13 cellular contexts compared by ENCODE assay signal in the genomic region with DNA sequence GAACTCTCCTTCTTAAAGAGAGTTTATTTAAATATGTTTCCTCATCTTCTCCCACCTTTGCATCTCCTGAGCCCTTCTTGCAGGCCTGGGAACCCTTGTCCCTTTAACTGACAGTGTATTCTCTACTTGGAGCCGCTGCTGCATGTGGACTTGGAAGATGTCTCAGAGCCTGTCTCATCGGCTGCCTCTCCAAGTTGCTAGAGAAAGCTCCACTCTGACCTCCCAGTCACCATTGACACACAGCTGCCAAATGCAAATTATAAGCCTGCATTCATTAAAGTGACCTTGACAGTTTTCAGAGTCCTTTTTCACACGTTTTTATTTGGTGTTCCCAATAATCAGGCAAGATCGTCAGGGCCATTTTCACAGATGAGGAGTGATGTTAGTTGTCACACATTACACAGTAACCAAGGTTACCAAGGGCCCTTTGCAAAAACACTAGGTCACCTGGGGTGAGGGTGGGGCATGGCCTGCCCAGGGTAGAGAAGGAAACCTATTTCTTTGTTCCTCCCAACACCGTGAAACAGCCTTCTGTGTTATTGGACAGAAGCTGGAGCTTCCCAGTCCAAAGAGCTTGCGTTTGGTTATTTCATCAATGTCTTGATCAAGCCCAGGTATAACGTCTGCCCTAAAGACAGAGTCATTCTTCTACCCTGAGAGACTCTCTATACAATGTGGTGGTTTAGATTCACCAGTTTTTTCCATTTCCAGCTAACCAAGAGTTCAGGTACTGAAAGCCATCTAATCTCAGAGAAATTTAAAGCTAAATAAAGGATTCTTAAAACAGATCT.
A peak's percentile ranks its signal among the peaks of the same experiment; 100 is the strongest.
DNase-seq lines count a peak whose midpoint lies in the region; ATAC-seq and TF ChIP-seq lines count a peak whose summit lies in the region.
"Had no signal": no experiment of that assay in that cellular context is flagged by ENCODE, and none has a peak within 500 bp of the region (broad histone marks: within the 10 kb centered on the region; RNA-seq: fewer than 3 reads in every experiment).

No MANE protein-coding gene starts in this region.

- H3K4me3 ChIP-seq in mesenchymal stem cell (ENCODE audit: insufficient read depth in 1 of 2, low read depth in 1 of 2, low read length in 2 of 2) (peak overlapping the region in 1 of 2 experiments; percentile 71), thyroid gland (replicated peaks in 1 of 3) (no peak overlapping the region)
- H3K4me3 ChIP-seq: suprapubic skin had no signal

- peaks cover 40% of the 10 kb centered on the region for H3K79me1 ChIP-seq in mesenchymal stem cell (replicated peaks; ENCODE audit: low read length, poor library complexity, severe bottlenecking)

- H3K4me3 Mint-ChIP-seq in activated CD8-positive, alpha-beta memory T cell treated with anti-CD3 and anti-CD28 coated beads, Interleukin-2, amount 10 ng/mL, durations not matched to agents 7 days and 5 days = no peak overlapping the region
- H3K4me3 Mint-ChIP-seq in activated T-helper 17 cell treated with anti-CD3 and anti-CD28 coated beads, Interleukin-2, amount 50 U/mL, for 72 hours = peak overlapping the region; percentile 33

- 76% methylated on average over 6 of the region's 7 CpGs for WGBS in mesenchymal stem cell
- 62 to 67% methylated on average over 7 of the region's 7 CpGs for WGBS in thyroid gland, 2 donors

- H4K91ac ChIP-seq in mesenchymal stem cell (ENCODE audit: low read length) = no peak overlapping the region

- H2AFZ ChIP-seq in mesenchymal stem cell (ENCODE audit: low read depth, low read length) = no peak overlapping the region

- CTCF ChIA-PET in activated CD8-positive, alpha-beta memory T cell treated with anti-CD3 and anti-CD28 coated beads, Interleukin-2, amount 10 ng/mL, durations not matched to agents 7 days and 5 days (lab: Charles Lee) = interaction anchor here (2.1 kb wide), 1 partner anchor 15 kb away, joined by 5 read pairs; no protein-coding TSS in a partner anchor

- H3K27ac ChIP-seq in mesenchymal stem cell (ENCODE audit: low read length, poor library complexity, severe bottlenecking) = no peak overlapping the region
- H3K27ac ChIP-seq in thyroid gland = peak overlapping the region in 2 of 3 donors; percentile 51 to 68
- H3K27ac ChIP-seq: suprapubic skin had no signal

- H3K4me1 ChIP-seq in mesenchymal stem cell (ENCODE audit: control insufficient read depth, insufficient read depth, low read depth, low read length) (peaks cover 5% of the 10 kb centered on the region), thyroid gland (peaks cover 11 to 22% of the 10 kb centered on the region in 2 donors)
- H3K4me1 ChIP-seq: BE2C, suprapubic skin had no signal

- no peak overlapping the region for H2BK5ac ChIP-seq in mesenchymal stem cell (ENCODE audit: low read depth, low read length, poor library complexity, severe bottlenecking)

- H3K27ac Mint-ChIP-seq in activated CD8-positive, alpha-beta memory T cell treated with anti-CD3 and anti-CD28 coated beads, Interleukin-2, amount 10 ng/mL, durations not matched to agents 7 days and 5 days = peak overlapping the region; percentile 6
- peak overlapping the region; percentile 81 for H3K27ac Mint-ChIP-seq in activated T-helper 17 cell treated with anti-CD3 and anti-CD28 coated beads, Interleukin-2, amount 50 U/mL, for 72 hours

- no peak overlapping the region for H3K4me2 ChIP-seq in mesenchymal stem cell (ENCODE audit: low read length, poor library complexity, severe bottlenecking)

- H3K27me3 ChIP-seq in mesenchymal stem cell (ENCODE audit: control insufficient read depth in 1 of 2, insufficient read depth in 1 of 2, low read length in 2 of 2) = no peaks in the 10 kb centered on the region
- no peaks in the 10 kb centered on the region for H3K27me3 ChIP-seq in thyroid gland
- H3K27me3 ChIP-seq: BE2C, suprapubic skin had no signal

- no peak for TF ChIP-seq POLR2A in thyroid gland (IDR thresholded peaks at IDR 0.05)

- peak overlapping the region; percentile 55 for H2AK5ac ChIP-seq in mesenchymal stem cell (ENCODE audit: low read length, severe bottlenecking)

- H2BK15ac ChIP-seq in mesenchymal stem cell (ENCODE audit: low read depth, poor library complexity, severe bottlenecking) = no peak overlapping the region

- H3K9me3 Mint-ChIP-seq in activated CD8-positive, alpha-beta memory T cell treated with anti-CD3 and anti-CD28 coated beads, Interleukin-2, amount 10 ng/mL, durations not matched to agents 7 days and 5 days (ENCODE audit: low read depth) = no peaks in the 10 kb centered on the region
- H3K9me3 Mint-ChIP-seq in activated T-helper 17 cell treated with anti-CD3 and anti-CD28 coated beads, Interleukin-2, amount 50 U/mL, for 72 hours = no peaks in the 10 kb centered on the region

- no peak overlapping the region for H3K4ac ChIP-seq in mesenchymal stem cell (ENCODE audit: low read depth in 1 of 2, low read length in 2 of 2)

- peaks cover 5% of the 10 kb centered on the region for H3K36me3 Mint-ChIP-seq in activated CD8-positive, alpha-beta memory T cell treated with anti-CD3 and anti-CD28 coated beads, Interleukin-2, amount 10 ng/mL, durations not matched to agents 7 days and 5 days
- H3K36me3 Mint-ChIP-seq in activated T-helper 17 cell treated with anti-CD3 and anti-CD28 coated beads, Interleukin-2, amount 50 U/mL, for 72 hours (ENCODE audit: low read depth) = peaks cover 16% of the 10 kb centered on the region

- no peak overlapping the region for H3K14ac ChIP-seq in mesenchymal stem cell (ENCODE audit: low read length in 2 of 2)

- peak overlapping the region; percentile 93 for H3K9ac ChIP-seq in mesenchymal stem cell (ENCODE audit: low read length)

- TF ChIP-seq CTCF in thyroid gland (IDR thresholded peaks at IDR 0.05) = no peak

- intact Hi-C loops in thyroid gland (cut with DNase I) = no loop called here

- H3K27me3 Mint-ChIP-seq in activated CD8-positive, alpha-beta memory T cell treated with anti-CD3 and anti-CD28 coated beads, Interleukin-2, amount 10 ng/mL, durations not matched to agents 7 days and 5 days = no peaks in the 10 kb centered on the region
- H3K27me3 Mint-ChIP-seq in activated T-helper 17 cell treated with anti-CD3 and anti-CD28 coated beads, Interleukin-2, amount 50 U/mL, for 72 hours = no peaks in the 10 kb centered on the region

- H3K9me3 ChIP-seq in mesenchymal stem cell (ENCODE audit: control insufficient read depth, low read length) (no peaks in the 10 kb centered on the region), thyroid gland (no peaks in the 10 kb centered on the region)
- H3K9me3 ChIP-seq: BE2C, suprapubic skin had no signal

- H2BK12ac ChIP-seq in mesenchymal stem cell (ENCODE audit: low read length in 2 of 2) = no peak overlapping the region

- no peak overlapping the region for H3K18ac ChIP-seq in mesenchymal stem cell (ENCODE audit: low read depth in 1 of 2, low read length in 2 of 2)

- H3K4me1 Mint-ChIP-seq in activated CD8-positive, alpha-beta memory T cell treated with anti-CD3 and anti-CD28 coated beads, Interleukin-2, amount 10 ng/mL, durations not matched to agents 7 days and 5 days = peaks cover 15% of the 10 kb centered on the region
- H3K4me1 Mint-ChIP-seq in activated T-helper 17 cell treated with anti-CD3 and anti-CD28 coated beads, Interleukin-2, amount 50 U/mL, for 72 hours = peaks cover 15% of the 10 kb centered on the region

- H4K8ac ChIP-seq in mesenchymal stem cell (ENCODE audit: low read length) = no peak overlapping the region

- DNase-seq in activated CD8-positive, alpha-beta memory T cell treated with anti-CD3 and anti-CD28 coated beads, Interleukin-2, amount 10 ng/mL, durations not matched to agents 7 days and 5 days = no peak
- DNase-seq in activated CD8-positive, alpha-beta memory T cell treated with anti-CD3 and anti-CD28 coated beads for 24 hours = no peak
- DNase-seq in mesenchymal stem cell (no peak), thyroid gland (no peak)
- DNase-seq: BE2C; GF-D8; NCI-H1694 treated with DMSO at 0.1 percent for 48 hours; stimulated activated CD4-positive, alpha-beta T cell treated with anti-CD3 and anti-CD28 coated beads, Interleukin-2, amount 100 ng/mL, for 24 hours had no signal

- peak; percentile 60 for ATAC-seq in activated CD8-positive, alpha-beta memory T cell treated with anti-CD3 and anti-CD28 coated beads, Interleukin-2, amount 10 ng/mL, durations not matched to agents 7 days and 5 days
- ATAC-seq in activated T-helper 17 cell treated with anti-CD3 and anti-CD28 coated beads, Interleukin-2, amount 50 U/mL, for 72 hours (replicated peaks) = peak; percentile 86
- ATAC-seq in HG02642 (IDR thresholded peaks at IDR 0.05; ENCODE audit: poor library complexity, unreplicated experiment) = no peak
- ATAC-seq in GM21737 (IDR thresholded peaks at IDR 0.05; ENCODE audit: unreplicated experiment) = no peak
- no peak for ATAC-seq in GM21390 (IDR thresholded peaks at IDR 0.05; ENCODE audit: unreplicated experiment)

- peaks cover 4 to 5% of the 10 kb centered on the region in 2 experiments for H3K36me3 ChIP-seq in mesenchymal stem cell (ENCODE audit: control insufficient read depth in 1 of 2, insufficient read depth in 2 of 2, low read depth in 1 of 2, low read length in 2 of 2)
- no peaks in the 10 kb centered on the region for H3K36me3 ChIP-seq in thyroid gland
- H3K36me3 ChIP-seq: BE2C had no signal

- no peak overlapping the region for H3K23ac ChIP-seq in mesenchymal stem cell (ENCODE audit: low read length in 2 of 2)

- H2BK120ac ChIP-seq in mesenchymal stem cell (ENCODE audit: low read depth, low read length) = no peak overlapping the region

Comparison
In these comparisons a context has a peak if more than half of its experiments do, and no peak if none do; other contexts are left out.
1. ATAC-seq: peak in activated CD8-positive, alpha-beta memory T cell treated with anti-CD3 and anti-CD28 coated beads, Interleukin-2, amount 10 ng/mL, durations not matched to agents 7 days and 5 days (single experiment) and activated T-helper 17 cell treated with anti-CD3 and anti-CD28 coated beads, Interleukin-2, amount 50 U/mL, for 72 hours (single experiment); none in HG02642 (single experiment), GM21737 (single experiment) and GM21390 (single experiment).